In genomic region chr19:3361384-3362216, GRCh38 we compare ENCODE assay signal across 8 cellular contexts. TPM values are rescaled to one million over a fixed set of nuclear protein-coding genes. Genes with fewer than 3 reads are reported as not detected.
A peak's percentile ranks its signal among the peaks of the same experiment; 100 is the strongest.
DNase-seq lines count a peak whose midpoint lies in the region; ATAC-seq, FAIRE-seq and TF ChIP-seq lines count a peak whose summit lies in the region.

No MANE protein-coding gene starts in this region.

- H2AFZ ChIP-seq in hepatocyte = no peak overlapping the region

- H3K79me2 ChIP-seq in hepatocyte = peaks cover 11% of the 10 kb centered on the region

- ATAC-seq in stimulated activated naive B cell treated with anti-CD40 and anti-IgM and Interleukin-4, amounts not matched to agents 10 μg/mL and 1 μg/mL and 100 μg/mL, for 72 hours (replicated peaks) = no peak
- no peak for ATAC-seq in HG03108 (IDR thresholded peaks at IDR 0.05; ENCODE audit: unreplicated experiment)

- H3K4me1 ChIP-seq in hepatocyte (ENCODE audit: insufficient read depth) = peaks cover 26% of the 10 kb centered on the region

- peak overlapping the region; percentile 87 for H3K4me3 Mint-ChIP-seq in activated naive CD8-positive, alpha-beta T cell treated with anti-CD3 and anti-CD28 coated beads for 36 hours
- peak overlapping the region; percentile 91 to 96 for H3K4me3 Mint-ChIP-seq in stimulated activated naive B cell treated with anti-CD40 and anti-IgM and Interleukin-4, amounts not matched to agents 10 μg/mL and 1 μg/mL and 100 μg/mL, for 72 hours

- H3K4me2 ChIP-seq in hepatocyte = peak overlapping the region; percentile 94

- H3K27ac Mint-ChIP-seq in activated naive CD8-positive, alpha-beta T cell treated with anti-CD3 and anti-CD28 coated beads for 36 hours = peak overlapping the region; percentile 93
- H3K27ac Mint-ChIP-seq in stimulated activated naive B cell treated with anti-CD40 and anti-IgM and Interleukin-4, amounts not matched to agents 10 μg/mL and 1 μg/mL and 100 μg/mL, for 72 hours = peak overlapping the region; percentile 92

- peaks cover 79% of the 10 kb centered on the region for H3K27me3 ChIP-seq in hepatocyte

- H3K4me1 Mint-ChIP-seq in activated naive CD8-positive, alpha-beta T cell treated with anti-CD3 and anti-CD28 coated beads for 36 hours = peaks cover 35% of the 10 kb centered on the region
- peaks cover 43 to 52% of the 10 kb centered on the region in 2 donors for H3K4me1 Mint-ChIP-seq in stimulated activated naive B cell treated with anti-CD40 and anti-IgM and Interleukin-4, amounts not matched to agents 10 μg/mL and 1 μg/mL and 100 μg/mL, for 72 hours

- TF ChIP-seq POLR2A in GM12892 (IDR thresholded peaks at IDR 0.05; ENCODE audit: low read depth, low read length) = no peak

- H3K36me3 ChIP-seq in hepatocyte (replicated peaks; ENCODE audit: insufficient read depth, low read depth) = no peaks in the 10 kb centered on the region

- peaks cover 4% of the 10 kb centered on the region for H4K20me1 ChIP-seq in hepatocyte (ENCODE audit: insufficient read depth, poor library complexity, severe bottlenecking)

- no peaks in the 10 kb centered on the region for H3K9me2 ChIP-seq in hepatocyte (replicated peaks; ENCODE audit: insufficient read depth)

- H3K36me3 Mint-ChIP-seq in activated naive CD8-positive, alpha-beta T cell treated with anti-CD3 and anti-CD28 coated beads for 36 hours = no peaks in the 10 kb centered on the region
- H3K36me3 Mint-ChIP-seq in stimulated activated naive B cell treated with anti-CD40 and anti-IgM and Interleukin-4, amounts not matched to agents 10 μg/mL and 1 μg/mL and 100 μg/mL, for 72 hours = peaks cover 3 to 4% of the 10 kb centered on the region in 2 donors

- no peak for TF ChIP-seq CTCF in hepatocyte (IDR thresholded peaks at IDR 0.05; ENCODE audit: poor library complexity)

- DNase-seq in GM12892 (ENCODE audit: insufficient read length) (no peak), hepatocyte (ENCODE audit: low spot score) (no peak), HK-2 (ENCODE audit: unreplicated experiment) (no peak), hippocampal formation (lab: John Stamatoyannopoulos, UW) (no peak)
- peak; percentile 21 for DNase-seq in activated naive CD8-positive, alpha-beta T cell treated with anti-CD3 and anti-CD28 coated beads for 36 hours
- DNase-seq in stimulated activated naive B cell treated with anti-CD40 and anti-IgM and Interleukin-4, amounts not matched to agents 10 μg/mL and 1 μg/mL and 100 μg/mL, for 72 hours = no peak
- no peak for DNase-seq in stimulated activated CD4-positive, alpha-beta T cell treated with anti-CD3 and anti-CD28 coated beads, Interleukin-4, amount 100 ng/mL, for 24 hours

- no peaks in the 10 kb centered on the region for H3K9me3 ChIP-seq in hepatocyte (ENCODE audit: low read depth)

- WGBS in hepatocyte (ENCODE audit: low lambda C conversion rate, missing lambda C conversion rate) = 28% methylated on average over 26 of the region's 27 CpGs

- H3K27ac ChIP-seq in hepatocyte = no peak overlapping the region

- FAIRE-seq in GM12892 (lab: Jason Lieb, UNC) = peak; percentile 56

- no peak overlapping the region for H3K4me3 ChIP-seq in hepatocyte

- no peaks in the 10 kb centered on the region for H3K9me3 Mint-ChIP-seq in activated naive CD8-positive, alpha-beta T cell treated with anti-CD3 and anti-CD28 coated beads for 36 hours
- H3K9me3 Mint-ChIP-seq in stimulated activated naive B cell treated with anti-CD40 and anti-IgM and Interleukin-4, amounts not matched to agents 10 μg/mL and 1 μg/mL and 100 μg/mL, for 72 hours = no peaks in the 10 kb centered on the region

- H3K27me3 Mint-ChIP-seq in activated naive CD8-positive, alpha-beta T cell treated with anti-CD3 and anti-CD28 coated beads for 36 hours = no peaks in the 10 kb centered on the region
- H3K27me3 Mint-ChIP-seq in stimulated activated naive B cell treated with anti-CD40 and anti-IgM and Interleukin-4, amounts not matched to agents 10 μg/mL and 1 μg/mL and 100 μg/mL, for 72 hours = peaks cover 11 to 15% of the 10 kb centered on the region in 2 donors

RNA-seq across cellular contexts. Expression of gene NFIC, which starts 4.8 kb away (rescaled TPM):
- 3.5 TPM for polyA plus RNA-seq in GM12892 (2012; ENCODE audit: missing spikeins)
- 10 to 100 TPM; 19.0 to 19.5 TPM for total RNA-seq in activated naive CD8-positive, alpha-beta T cell treated with anti-CD3 and anti-CD28 coated beads for 36 hours
- total RNA-seq in hepatocyte = 7.1 and 7.8 TPM in 2 replicates
- 20.9 and 30.5 TPM in 2 replicates for polyA plus RNA-seq in hepatocyte
